8 cellular contexts compared by ENCODE assay signal in genomic region chr1:3746784-3747521, GRCh38. TPM values are rescaled to one million over a fixed set of nuclear protein-coding genes. Genes with fewer than 3 reads are reported as not detected.
DNase-seq lines count a peak whose midpoint lies in the region; TF ChIP-seq lines count a peak whose summit lies in the region.

No MANE protein-coding gene starts in this region.

- DNase-seq in DMS53 treated with DMSO at 0.1 percent for 48 hours (lab: John Stamatoyannopoulos, UW; ENCODE audit: unreplicated experiment) (peak; percentile 79), HFF-Myc (ENCODE audit: extremely low read depth, low read depth) (no peak), NCI-H2171 (lab: John Stamatoyannopoulos, UW) (peak; percentile 76), cerebellum (ENCODE audit: low spot score) (peak; percentile 96), kidney glomerular epithelial cell (lab: John Stamatoyannopoulos, UW) (peak; percentile 58), NK-92 (lab: John Stamatoyannopoulos, UW; ENCODE audit: unreplicated experiment) (no peak)
- peak; percentile 80 for DNase-seq in activated CD4-positive, alpha-beta T cell treated with anti-CD3 and anti-CD28 coated beads for 1 hour
- peak; percentile 74 to 90 for DNase-seq in stimulated activated CD4-positive, alpha-beta T cell treated with anti-CD3 and anti-CD28 coated beads, Interleukin-15, amount 100 ng/mL, for 48 hours (ENCODE audit: low read depth in 2 of 2)

- peak overlapping the region; percentile 68 for H3K4me3 ChIP-seq in HFF-Myc (replicated peaks; ENCODE audit: low read depth, low read length)

- no peak for TF ChIP-seq CTCF in HFF-Myc (IDR thresholded peaks at IDR 0.05; ENCODE audit: low read depth, low read length, missing control alignments)

RNA-seq across cellular contexts. Expression of gene CCDC27, which starts 5.3 kb away (rescaled TPM):
- not detected for total RNA-seq in cerebellum

RNA-seq across cellular contexts. Expression of gene SMIM1, which starts 25.6 kb away (rescaled TPM):
- total RNA-seq in cerebellum: 1.7 TPM

RNA-seq across cellular contexts. Expression of gene LRRC47, which starts 49.3 kb away (rescaled TPM):
- total RNA-seq in cerebellum: 21.0 TPM

Comparison
In these comparisons a context has a peak if more than half of its experiments do, and no peak if none do; other contexts are left out.
1. DNase-seq: peak in DMS53 treated with DMSO at 0.1 percent for 48 hours (single experiment), NCI-H2171 (single experiment), activated CD4-positive, alpha-beta T cell treated with anti-CD3 and anti-CD28 coated beads for 1 hour (single experiment), cerebellum (single experiment), kidney glomerular epithelial cell (single experiment) and stimulated activated CD4-positive, alpha-beta T cell treated with anti-CD3 and anti-CD28 coated beads, Interleukin-15, amount 100 ng/mL, for 48 hours (2 of 2); none in HFF-Myc (single experiment) and NK-92 (single experiment).